ENCODE assay signal across 9 cellular contexts in the genomic region with DNA sequence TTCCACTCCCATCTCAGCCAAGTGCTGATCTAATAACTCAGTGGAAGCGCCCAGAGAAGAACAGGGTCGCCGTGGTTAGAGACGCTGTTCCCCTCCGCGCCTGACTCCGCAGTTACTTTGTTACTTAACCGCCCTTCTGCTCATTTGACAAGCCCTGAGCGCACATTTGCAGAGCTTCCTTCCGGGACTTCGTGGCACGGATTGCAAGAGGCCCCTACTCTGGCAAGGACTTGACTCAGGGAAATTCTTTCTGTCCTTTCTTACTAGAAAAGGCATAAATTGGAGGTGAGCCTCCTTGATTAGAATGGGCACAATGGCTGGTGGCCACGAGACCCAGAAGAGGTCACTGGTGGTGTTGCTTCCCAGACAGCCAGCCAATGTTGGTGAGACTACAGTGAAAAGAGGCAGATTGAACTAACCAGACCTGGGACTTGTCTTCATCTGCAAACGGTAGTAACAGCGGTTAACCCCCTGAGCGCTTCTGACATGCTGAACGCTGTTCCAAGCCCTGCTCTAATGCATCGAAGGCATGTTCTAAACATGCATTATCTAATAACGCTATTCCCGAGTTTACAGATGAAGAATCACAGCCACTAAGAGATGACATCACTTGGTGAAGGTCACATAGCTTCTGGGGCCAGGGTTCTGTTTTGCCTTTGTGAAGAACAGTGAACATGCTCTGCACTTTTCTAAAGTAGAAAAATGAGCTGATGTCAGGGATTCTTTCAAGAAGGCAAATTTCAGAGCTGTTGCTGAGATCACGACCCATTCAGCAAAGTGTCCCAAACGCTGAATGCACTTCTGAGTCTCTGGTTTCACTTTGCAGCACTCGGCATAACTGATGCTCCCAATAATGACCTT. TPM values are rescaled to one million over a fixed set of nuclear protein-coding genes. Genes with fewer than 3 reads are reported as not detected.
A peak's percentile ranks its signal among the peaks of the same experiment; 100 is the strongest.
DNase-seq lines count a peak whose midpoint lies in the region; ATAC-seq, FAIRE-seq and TF ChIP-seq lines count a peak whose summit lies in the region.
"Had no signal": no experiment of that assay in that cellular context is flagged by ENCODE, and none has a peak within 500 bp of the region (broad histone marks: within the 10 kb centered on the region; RNA-seq: fewer than 3 reads in every experiment).

No MANE protein-coding gene starts in this region.

- peaks cover 24% of the 10 kb centered on the region for H3K4me1 Mint-ChIP-seq in activated naive CD8-positive, alpha-beta T cell (ENCODE audit: low read depth)

- H3K27ac ChIP-seq in lower lobe of right lung: peak overlapping the region; percentile 84

- intact Hi-C loops in lower lobe of right lung (cut with DNase I): no loop called here

- H3K27me3 Mint-ChIP-seq in activated naive CD8-positive, alpha-beta T cell: no peaks in the 10 kb centered on the region

- H3K4me3 ChIP-seq in lower lobe of right lung: peak overlapping the region; percentile 33

- H3K4me1 ChIP-seq in lower lobe of right lung: peaks cover 20% of the 10 kb centered on the region

- ATAC-seq in lower lobe of right lung: peak; percentile 82

- no peak for FAIRE-seq in D721Med (lab: Jason Lieb, UNC)
- FAIRE-seq: G401.6 had no signal

- H3K27me3 ChIP-seq in lower lobe of right lung (ENCODE audit: low read depth): no peaks in the 10 kb centered on the region

- TF ChIP-seq CTCF in lower lobe of right lung (IDR thresholded peaks at IDR 0.05) (no peak), D721Med (IDR thresholded peaks at IDR 0.05; ENCODE audit: insufficient read depth, missing control alignments) (no peak)

- H3K27ac Mint-ChIP-seq in activated naive CD8-positive, alpha-beta T cell: peak overlapping the region; percentile 90

- H3K4me3 Mint-ChIP-seq in activated naive CD8-positive, alpha-beta T cell: peak overlapping the region; percentile 85

- no peaks in the 10 kb centered on the region for H3K36me3 Mint-ChIP-seq in activated naive CD8-positive, alpha-beta T cell

- peak; percentile 64 for DNase-seq in CD1c-positive myeloid dendritic cell (ENCODE audit: extremely low spot score)
- DNase-seq in RPMI8226: peak; percentile 39
- peak; percentile 75 for DNase-seq in lower lobe of right lung
- DNase-seq in stimulated activated CD8-positive, alpha-beta memory T cell treated with anti-CD3 and anti-CD28 coated beads, Interleukin-7, amount 100 ng/mL, for 48 hours (ENCODE audit: extremely low read depth in 1 of 2, low read depth in 1 of 2): peak; percentile 9 to 24
- no peak for DNase-seq in NCI-H2107 treated with DMSO at 0.1 percent for 48 hours (lab: John Stamatoyannopoulos, UW; ENCODE audit: unreplicated experiment)
- DNase-seq in NCI-H128 (lab: John Stamatoyannopoulos, UW; ENCODE audit: unreplicated experiment): no peak
- DNase-seq in D721Med (ENCODE audit: insufficient read length, low spot score): no peak

- no peaks in the 10 kb centered on the region for H3K9me3 Mint-ChIP-seq in activated naive CD8-positive, alpha-beta T cell (ENCODE audit: low read depth)

- no peaks in the 10 kb centered on the region for H3K9me3 ChIP-seq in lower lobe of right lung

- no peaks in the 10 kb centered on the region for H3K36me3 ChIP-seq in lower lobe of right lung

RNA-seq across cellular contexts. Expression of a gene that starts 55.8 kb away (rescaled TPM):
- total RNA-seq in lower lobe of right lung: 302 TPM

Comparison
In these comparisons a context has a peak if more than half of its experiments do, and no peak if none do; other contexts are left out.
1. DNase-seq: peak in CD1c-positive myeloid dendritic cell (single experiment), RPMI8226 (single experiment), lower lobe of right lung (single experiment) and stimulated activated CD8-positive, alpha-beta memory T cell treated with anti-CD3 and anti-CD28 coated beads, Interleukin-7, amount 100 ng/mL, for 48 hours (2 of 2); none in NCI-H2107 treated with DMSO at 0.1 percent for 48 hours (single experiment), NCI-H128 (single experiment) and D721Med (single experiment).